13 cellular contexts compared by ENCODE assay signal in genomic region chr3:119297169-119297568, GRCh38. TPM values are rescaled to one million over a fixed set of nuclear protein-coding genes. Genes with fewer than 3 reads are reported as not detected.
DNase-seq lines count a peak whose midpoint lies in the region; ATAC-seq, FAIRE-seq and TF ChIP-seq lines count a peak whose summit lies in the region.
"Had no signal": no experiment of that assay in that cellular context is flagged by ENCODE, and none has a peak within 500 bp of the region (broad histone marks: within the 10 kb centered on the region; RNA-seq: fewer than 3 reads in every experiment).

No MANE protein-coding gene starts in this region.

- no peak overlapping the region for H3K27ac Mint-ChIP-seq in endothelial cell (ENCODE audit: unreplicated experiment)
- H3K27ac Mint-ChIP-seq in natural killer cell treated with Interleukin-12 subunit alpha and Interleukin-12 subunit beta and Interleukin-15 and Interleukin-18, amount 100 ng/mL, for 72 hours: peak overlapping the region; percentile 36 to 40
- no peak overlapping the region for H3K27ac Mint-ChIP-seq in activated CD8-positive, alpha-beta T cell treated with anti-CD3 and anti-CD28 coated beads, Interleukin-2, amount 10 ng/mL, durations not matched to agents 7 days and 5 days

- POLR2A ChIA-PET in activated CD8-positive, alpha-beta T cell treated with anti-CD3 and anti-CD28 coated beads, Interleukin-2, amount 10 ng/mL, durations not matched to agents 7 days and 5 days (lab: Charles Lee): interaction anchor here (1.0 to 1.7 kb wide), 3 partner anchors 25 to 56 kb away, joined by 4 read pairs; partner anchors contain the start of gene B4GALT4

- no peak for FAIRE-seq in small intestine (lab: Jason Lieb, UNC)
- FAIRE-seq: frontal cortex had no signal

- H3K9me3 Mint-ChIP-seq in endothelial cell (ENCODE audit: unreplicated experiment): no peaks in the 10 kb centered on the region
- H3K9me3 Mint-ChIP-seq in natural killer cell treated with Interleukin-12 subunit alpha and Interleukin-12 subunit beta and Interleukin-15 and Interleukin-18, amount 100 ng/mL, for 72 hours: no peaks in the 10 kb centered on the region
- no peaks in the 10 kb centered on the region for H3K9me3 Mint-ChIP-seq in activated CD8-positive, alpha-beta T cell treated with anti-CD3 and anti-CD28 coated beads, Interleukin-2, amount 10 ng/mL, durations not matched to agents 7 days and 5 days (ENCODE audit: insufficient read depth)

- H3K4me3 Mint-ChIP-seq in endothelial cell (ENCODE audit: unreplicated experiment): peak overlapping the region; percentile 97
- H3K4me3 Mint-ChIP-seq in natural killer cell treated with Interleukin-12 subunit alpha and Interleukin-12 subunit beta and Interleukin-15 and Interleukin-18, amount 100 ng/mL, for 72 hours: peak overlapping the region; percentile 92
- no peak overlapping the region for H3K4me3 Mint-ChIP-seq in activated CD8-positive, alpha-beta T cell treated with anti-CD3 and anti-CD28 coated beads, Interleukin-2, amount 10 ng/mL, durations not matched to agents 7 days and 5 days

- peaks cover 33% of the 10 kb centered on the region for H3K36me3 Mint-ChIP-seq in endothelial cell (ENCODE audit: low read depth, unreplicated experiment)
- no peaks in the 10 kb centered on the region for H3K36me3 Mint-ChIP-seq in natural killer cell treated with Interleukin-12 subunit alpha and Interleukin-12 subunit beta and Interleukin-15 and Interleukin-18, amount 100 ng/mL, for 72 hours
- H3K36me3 Mint-ChIP-seq in activated CD8-positive, alpha-beta T cell treated with anti-CD3 and anti-CD28 coated beads, Interleukin-2, amount 10 ng/mL, durations not matched to agents 7 days and 5 days (ENCODE audit: low read depth): no peaks in the 10 kb centered on the region

- no peaks in the 10 kb centered on the region for H3K27me3 ChIP-seq in ACC112 (ENCODE audit: insufficient read depth, low read length)
- no peaks in the 10 kb centered on the region for H3K27me3 ChIP-seq in small intestine (ENCODE audit: control insufficient read depth in 2 of 2, insufficient read depth in 2 of 2, low read length in 2 of 2)

- H3K36me3 ChIP-seq in ACC112 (ENCODE audit: insufficient read depth, low read length) (no peaks in the 10 kb centered on the region), small intestine (ENCODE audit: control insufficient read depth in 2 of 2, insufficient read depth in 2 of 2, low read length in 2 of 2) (no peaks in the 10 kb centered on the region)

- peaks cover 58% of the 10 kb centered on the region for H3K79me2 ChIP-seq in ACC112 (ENCODE audit: control insufficient read depth, insufficient read depth, low read length, unreplicated experiment)

- no peaks in the 10 kb centered on the region for H3K9me3 ChIP-seq in small intestine (ENCODE audit: control insufficient read depth, low read depth)

- DNase-seq in HT1080 (ENCODE audit: low read depth) (peak; percentile 44), endothelial cell (ENCODE audit: low spot score) (no peak), germinal center (ENCODE audit: low spot score) (no peak), DMS153 treated with DMSO at 0.1 percent for 48 hours (lab: John Stamatoyannopoulos, UW; ENCODE audit: unreplicated experiment) (no peak), small intestine (no peak)
- DNase-seq in natural killer cell treated with Interleukin-12 subunit alpha and Interleukin-12 subunit beta and Interleukin-15 and Interleukin-18, amount 100 ng/mL, for 72 hours (ENCODE audit: low spot score): no peak
- no peak for DNase-seq in activated CD8-positive, alpha-beta T cell treated with anti-CD3 and anti-CD28 coated beads, Interleukin-2, amount 10 ng/mL, durations not matched to agents 7 days and 5 days
- DNase-seq: activated CD4-positive, alpha-beta T cell treated with anti-CD3 and anti-CD28 coated beads for 1 hour; amniotic stem cell; NCI-H1105 treated with DMSO at 0.1 percent for 48 hours; stimulated activated CD4-positive, alpha-beta T cell treated with anti-CD3 and anti-CD28 coated beads, Interleukin-4, amount 100 ng/mL, for 4 hours had no signal

- H3K4me3 ChIP-seq in ACC112 (ENCODE audit: low read depth, low read length) (peak overlapping the region; percentile 93), small intestine (ENCODE audit: low read depth in 1 of 2, low read length in 2 of 2) (no peak overlapping the region)

- TF ChIP-seq CTCF in endothelial cell (IDR thresholded peaks at IDR 0.05; ENCODE audit: unreplicated experiment): no peak

- CTCF ChIA-PET in activated CD8-positive, alpha-beta T cell treated with anti-CD3 and anti-CD28 coated beads, Interleukin-2, amount 10 ng/mL, durations not matched to agents 7 days and 5 days (lab: Charles Lee): interaction anchor here (1.1 kb wide), 1 partner anchor 396 kb away, joined by 3 read pairs; no protein-coding TSS in a partner anchor

- H3K4me1 Mint-ChIP-seq in endothelial cell (ENCODE audit: unreplicated experiment): peaks cover 60% of the 10 kb centered on the region
- H3K4me1 Mint-ChIP-seq in natural killer cell treated with Interleukin-12 subunit alpha and Interleukin-12 subunit beta and Interleukin-15 and Interleukin-18, amount 100 ng/mL, for 72 hours (ENCODE audit: low read depth in 2 of 2): peaks cover 62 to 74% of the 10 kb centered on the region in 2 donors
- H3K4me1 Mint-ChIP-seq in activated CD8-positive, alpha-beta T cell treated with anti-CD3 and anti-CD28 coated beads, Interleukin-2, amount 10 ng/mL, durations not matched to agents 7 days and 5 days (ENCODE audit: low read depth): peaks cover 60% of the 10 kb centered on the region

- ATAC-seq in natural killer cell treated with Interleukin-12 subunit alpha and Interleukin-12 subunit beta and Interleukin-15 and Interleukin-18, amount 100 ng/mL, for 72 hours: no peak
- ATAC-seq in activated CD8-positive, alpha-beta T cell treated with anti-CD3 and anti-CD28 coated beads, Interleukin-2, amount 10 ng/mL, durations not matched to agents 7 days and 5 days: no peak

- H2AFZ ChIP-seq in ACC112 (ENCODE audit: low read length, unreplicated experiment): no peak overlapping the region

- H3K4me1 ChIP-seq in ACC112 (ENCODE audit: control insufficient read depth, insufficient read depth, low read length, unreplicated experiment) (peaks cover 29% of the 10 kb centered on the region), small intestine (ENCODE audit: control insufficient read depth in 2 of 2, insufficient read depth in 1 of 2, low read depth in 1 of 2, low read length in 1 of 2) (no peaks in the 10 kb centered on the region)

- peak overlapping the region; percentile 27; the same call in 1 of the 2 replicates for H3K27ac ChIP-seq in ACC112 (ENCODE audit: low read depth, low read length)
- no peak overlapping the region for H3K27ac ChIP-seq in small intestine (ENCODE audit: low read depth in 1 of 2, low read length in 1 of 2)

- peaks cover 13% of the 10 kb centered on the region for H3K27me3 Mint-ChIP-seq in endothelial cell (ENCODE audit: unreplicated experiment)
- no peaks in the 10 kb centered on the region for H3K27me3 Mint-ChIP-seq in natural killer cell treated with Interleukin-12 subunit alpha and Interleukin-12 subunit beta and Interleukin-15 and Interleukin-18, amount 100 ng/mL, for 72 hours
- H3K27me3 Mint-ChIP-seq in activated CD8-positive, alpha-beta T cell treated with anti-CD3 and anti-CD28 coated beads, Interleukin-2, amount 10 ng/mL, durations not matched to agents 7 days and 5 days (ENCODE audit: low read depth): no peaks in the 10 kb centered on the region

RNA-seq across cellular contexts. Expression of gene ARHGAP31, which starts 3.0 kb away (rescaled TPM):
- 12.9 and 14.4 TPM in 2 replicates for total RNA-seq in HT1080 (2014; rRNA removed; shearing (Covaris generic))
- 5.7 and 6.3 TPM in 2 replicates for polyA plus RNA-seq in HT1080 (2015; cell fraction: cytosol; rRNA removed)
- 7.4 and 10.4 TPM in 2 replicates for polyA plus RNA-seq in HT1080 (2015; cell fraction: nucleus; rRNA removed)
- total RNA-seq in endothelial cell (ENCODE audit: unreplicated experiment): 114 TPM
- total RNA-seq in natural killer cell treated with Interleukin-12 subunit alpha and Interleukin-12 subunit beta and Interleukin-15 and Interleukin-18, amount 100 ng/mL, for 72 hours: 10 to 100 TPM; 22.5 to 64.6 TPM
- 1 to 10 TPM; 2.3 to 2.5 TPM for total RNA-seq in activated CD8-positive, alpha-beta T cell treated with anti-CD3 and anti-CD28 coated beads, Interleukin-2, amount 10 ng/mL, durations not matched to agents 7 days and 5 days
- polyA plus RNA-seq in small intestine: 1 to 10 TPM in 2 of 3 donors, under 1 TPM in 1; 0.89 to 6.4 (median 3.0) TPM

RNA-seq across cellular contexts. Expression of gene B4GALT4, which starts 56.5 kb away (rescaled TPM):
- total RNA-seq in HT1080 (2014; rRNA removed; shearing (Covaris generic)): 16.1 and 16.3 TPM in 2 replicates
- 25.9 and 27.9 TPM in 2 replicates for polyA plus RNA-seq in HT1080 (2015; cell fraction: cytosol; rRNA removed)
- 29.6 and 31.0 TPM in 2 replicates for polyA plus RNA-seq in HT1080 (2015; cell fraction: nucleus; rRNA removed)
- total RNA-seq in endothelial cell (ENCODE audit: unreplicated experiment): 12.3 TPM
- 10 to 100 TPM; 34.3 to 38.4 TPM for total RNA-seq in natural killer cell treated with Interleukin-12 subunit alpha and Interleukin-12 subunit beta and Interleukin-15 and Interleukin-18, amount 100 ng/mL, for 72 hours
- 10 to 100 TPM; 16.3 to 16.4 TPM for total RNA-seq in activated CD8-positive, alpha-beta T cell treated with anti-CD3 and anti-CD28 coated beads, Interleukin-2, amount 10 ng/mL, durations not matched to agents 7 days and 5 days
- 10 to 100 TPM; 26.2 to 72.2 (median 35.4) TPM for polyA plus RNA-seq in small intestine

Comparison
In these comparisons a context has a peak if more than half of its experiments do, and no peak if none do; other contexts are left out.
1. H3K27ac Mint-ChIP-seq: peak in natural killer cell treated with Interleukin-12 subunit alpha and Interleukin-12 subunit beta and Interleukin-15 and Interleukin-18, amount 100 ng/mL, for 72 hours (2 of 2); none in endothelial cell (single experiment) and activated CD8-positive, alpha-beta T cell treated with anti-CD3 and anti-CD28 coated beads, Interleukin-2, amount 10 ng/mL, durations not matched to agents 7 days and 5 days (single experiment).